ENCODE assay signal across 8 cellular contexts in the genomic region with DNA sequence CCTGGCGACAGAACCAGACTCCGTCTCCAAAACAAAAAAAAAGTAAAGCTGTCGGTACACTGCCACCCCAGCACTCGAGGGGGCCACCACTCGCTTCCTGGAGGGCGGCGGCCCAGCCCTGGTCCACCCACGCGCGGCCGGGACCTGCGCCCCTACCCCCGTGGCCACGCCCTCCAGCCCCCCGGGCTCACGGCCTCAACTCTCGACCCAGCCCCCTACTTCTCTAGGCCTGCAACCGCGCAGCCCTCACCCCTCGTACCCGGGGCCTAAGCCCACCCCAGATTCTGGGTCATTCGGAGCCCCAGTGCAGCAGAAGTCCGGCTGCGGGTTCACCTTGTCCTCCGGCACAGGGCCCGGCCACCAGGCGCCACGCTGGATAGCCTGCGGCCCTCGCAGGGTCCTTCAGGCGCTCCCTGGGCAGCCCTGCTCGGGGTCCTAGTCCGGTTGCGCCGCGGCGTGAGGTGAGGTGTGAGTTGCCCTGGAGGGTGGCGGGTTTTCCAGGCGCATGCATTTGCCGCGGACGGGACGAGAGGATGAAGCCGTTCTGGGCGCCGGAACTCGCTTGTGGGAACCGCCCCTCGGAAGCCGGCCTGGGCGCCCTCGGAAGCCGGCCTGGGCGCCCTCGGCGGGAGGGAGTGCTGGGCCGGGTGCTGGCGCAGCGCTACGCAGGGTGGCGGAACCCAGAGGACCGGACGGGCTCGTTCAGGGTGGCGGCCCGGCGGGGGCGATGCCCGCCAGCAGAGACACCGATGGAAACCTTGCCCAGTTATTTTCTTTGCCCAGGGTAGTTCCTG.
DNase-seq lines count a peak whose midpoint lies in the region; ATAC-seq and TF ChIP-seq lines count a peak whose summit lies in the region.

A gene (minus strand): TSS at position 348 of the 794 bp plus-strand sequence.

- H3K4me3 ChIP-seq in AG10803 (ENCODE audit: low read length), result peak within 1 kb of the TSS; percentile 85

- H3K27me3 ChIP-seq in layer of hippocampus (ENCODE audit: control insufficient read depth, insufficient read depth, low read length), result no peaks in the 10 kb centered on the region

- ATAC-seq in HG03460 (IDR thresholded peaks at IDR 0.05; ENCODE audit: unreplicated experiment), result peak; percentile 70

- peak; percentile 90 for DNase-seq in AG10803 (ENCODE audit: low read depth)
- DNase-seq in GM19238 (ENCODE audit: insufficient read length, low spot score), result peak; percentile 81
- DNase-seq in NCI-H526 (lab: John Stamatoyannopoulos, UW), result peak; percentile 67 to 92
- peak; percentile 96 for DNase-seq in activated CD4-positive, alpha-beta T cell treated with anti-CD3 and anti-CD28 coated beads for 48 hours
- DNase-seq in stimulated activated CD4-positive, alpha-beta T cell treated with anti-CD3 and anti-CD28 coated beads, Interleukin-1b, Interleukin-23, amount 100 ng/mL, for 24 hours (ENCODE audit: low read depth in 4 of 4, low spot score in 1 of 4), result peak; percentile 86 to 94 (median 88)

- H3K27ac ChIP-seq in cingulate gyrus (ENCODE audit: low read depth, low read length) (peak within 1 kb of the TSS; percentile 88), layer of hippocampus (ENCODE audit: low read depth, low read length) (peak within 1 kb of the TSS; percentile 86)

- TF ChIP-seq CTCF in AG10803 (conservative IDR thresholded peaks at IDR 0.05; ENCODE audit: low read length), result no peak

Comparison
In these comparisons a context has a peak if more than half of its experiments do, and no peak if none do; other contexts are left out.
1. Peak in every context shown above with its lines: DNase-seq, ATAC-seq, H3K4me3 ChIP-seq and H3K27ac ChIP-seq.